8 cellular contexts compared by ENCODE assay signal in genomic region chr20:37528442-37529213, GRCh38. TPM values are rescaled to one million over a fixed set of nuclear protein-coding genes. Genes with fewer than 3 reads are reported as not detected.
DNase-seq lines count a peak whose midpoint lies in the region; ATAC-seq, FAIRE-seq and TF ChIP-seq lines count a peak whose summit lies in the region.

No MANE protein-coding gene starts in this region.

- H3K4me3 ChIP-seq in liver (ENCODE audit: low read depth in 1 of 3, low read length in 3 of 3) (peak overlapping the region; percentile 21 to 98 (median 81)), tibial nerve (peak overlapping the region; percentile 65 to 96 (median 84))

- H3K36me3 ChIP-seq in liver (ENCODE audit: control insufficient read depth in 4 of 4, insufficient read depth in 3 of 4, low read depth in 1 of 4, low read length in 3 of 4) (no peaks in the 10 kb centered on the region), tibial nerve (no peaks in the 10 kb centered on the region)

- peaks cover 2% of the 10 kb centered on the region for H3K27me3 Mint-ChIP-seq in activated naive CD8-positive, alpha-beta T cell treated with anti-CD3 and anti-CD28 coated beads, Interleukin-2, amount 10 ng/mL, durations not matched to agents 7 days and 5 days

- TF ChIP-seq POLR2A in tibial nerve (IDR thresholded peaks at IDR 0.05), result no peak

- peak; percentile 44 for DNase-seq in activated effector memory CD4-positive, alpha-beta T cell treated with anti-CD3 and anti-CD28 coated beads, Interleukin-2, amount 50 U/mL, for 16 hours
- DNase-seq in activated effector memory CD4-positive, alpha-beta T cell treated with Interleukin-2 at 50 U/mL for 16 hours, result no peak
- no peak for DNase-seq in activated naive CD8-positive, alpha-beta T cell treated with anti-CD3 and anti-CD28 coated beads, Interleukin-2, amount 10 ng/mL, durations not matched to agents 7 days and 5 days
- DNase-seq in tibial nerve (ENCODE audit: low spot score in 2 of 2) (no peak), COLO829 (ENCODE audit: low spot score) (no peak), urothelium cell line (ENCODE audit: low spot score) (no peak)

- no peak for TF ChIP-seq EP300 in tibial nerve (IDR thresholded peaks at IDR 0.05)

- H3K9me3 ChIP-seq in liver (ENCODE audit: control insufficient read depth in 4 of 4, low read length in 3 of 4) (no peaks in the 10 kb centered on the region), tibial nerve (no peaks in the 10 kb centered on the region)

- H3K9me3 Mint-ChIP-seq in activated naive CD8-positive, alpha-beta T cell treated with anti-CD3 and anti-CD28 coated beads, Interleukin-2, amount 10 ng/mL, durations not matched to agents 7 days and 5 days, result no peaks in the 10 kb centered on the region

- H3K4me1 ChIP-seq in liver (ENCODE audit: control insufficient read depth in 4 of 4, insufficient read depth in 4 of 4, low read length in 3 of 4), result peaks cover 6 to 36% (median 29%) of the 10 kb centered on the region in 4 donors
- peaks cover 0 to 42% (median 29%) of the 10 kb centered on the region in 4 donors for H3K4me1 ChIP-seq in tibial nerve

- TF ChIP-seq RAD21 in liver (IDR thresholded peaks at IDR 0.05), result no peak

- TF ChIP-seq CTCF in liver (IDR thresholded peaks at IDR 0.05; ENCODE audit: low read depth, low read length, missing input control), result no peak
- no peak for TF ChIP-seq CTCF in tibial nerve (IDR thresholded peaks at IDR 0.05)

- peak overlapping the region; percentile 89 for H3K4me3 Mint-ChIP-seq in activated naive CD8-positive, alpha-beta T cell treated with anti-CD3 and anti-CD28 coated beads, Interleukin-2, amount 10 ng/mL, durations not matched to agents 7 days and 5 days

- peak; percentile 2 for ATAC-seq in activated naive CD8-positive, alpha-beta T cell treated with anti-CD3 and anti-CD28 coated beads, Interleukin-2, amount 10 ng/mL, durations not matched to agents 7 days and 5 days (ENCODE audit: low read depth)
- ATAC-seq in HG03280 (IDR thresholded peaks at IDR 0.05; ENCODE audit: unreplicated experiment), result no peak

- no peaks in the 10 kb centered on the region for H3K36me3 Mint-ChIP-seq in activated naive CD8-positive, alpha-beta T cell treated with anti-CD3 and anti-CD28 coated beads, Interleukin-2, amount 10 ng/mL, durations not matched to agents 7 days and 5 days

- 53% methylated on average over 10 of the region's 10 CpGs for WGBS in liver
- WGBS in tibial nerve, 2 donors, result 36 to 47% methylated on average over 10 of the region's 10 CpGs

- FAIRE-seq in urothelium cell line (lab: Jason Lieb, UNC), result no peak

- H3K9ac ChIP-seq in liver (ENCODE audit: low read depth in 1 of 2, low read length in 2 of 2), result peak overlapping the region; percentile 82 to 97

- H3K4me1 Mint-ChIP-seq in activated naive CD8-positive, alpha-beta T cell treated with anti-CD3 and anti-CD28 coated beads, Interleukin-2, amount 10 ng/mL, durations not matched to agents 7 days and 5 days, result peaks cover 36% of the 10 kb centered on the region

- POLR2A ChIA-PET in activated naive CD8-positive, alpha-beta T cell treated with anti-CD3 and anti-CD28 coated beads, Interleukin-2, amount 10 ng/mL, durations not matched to agents 7 days and 5 days (lab: Charles Lee), result interaction anchor here (0.5 to 1.3 kb wide), 4 partner anchors 149 to 778 kb away, joined by 3 to 4 read pairs (median 3); no protein-coding TSS in a partner anchor

- no peaks in the 10 kb centered on the region for H3K27me3 ChIP-seq in liver (ENCODE audit: control insufficient read depth in 4 of 4, insufficient read depth in 4 of 4, low read length in 3 of 4)
- no peaks in the 10 kb centered on the region for H3K27me3 ChIP-seq in tibial nerve

- H3K27ac Mint-ChIP-seq in activated naive CD8-positive, alpha-beta T cell treated with anti-CD3 and anti-CD28 coated beads, Interleukin-2, amount 10 ng/mL, durations not matched to agents 7 days and 5 days, result peak overlapping the region; percentile 98

- H3K27ac ChIP-seq in liver (ENCODE audit: low read depth in 1 of 2, low read length in 2 of 2) (peak overlapping the region; percentile 98 to 99), tibial nerve (peak overlapping the region in 3 of 4 donors; percentile 91 to 98 (median 96))

TF ChIP-seq in liver, 16 proteins besides CTCF, POLR2A, EP300 and RAD21:
- TF ChIP-seq RXRA (IDR thresholded peaks at IDR 0.05), result no peak
- no peak for TF ChIP-seq GABPA (IDR thresholded peaks at IDR 0.05 in 1 of 2, conservative IDR thresholded peaks at IDR 0.05 in 1 of 2)
- TF ChIP-seq SP1 (IDR thresholded peaks at IDR 0.05), result no peak
- no peak for TF ChIP-seq HNF4A (conservative IDR thresholded peaks at IDR 0.05)
- no peak for TF ChIP-seq FOXA2 (IDR thresholded peaks at IDR 0.05)
- TF ChIP-seq, protein P1, sequence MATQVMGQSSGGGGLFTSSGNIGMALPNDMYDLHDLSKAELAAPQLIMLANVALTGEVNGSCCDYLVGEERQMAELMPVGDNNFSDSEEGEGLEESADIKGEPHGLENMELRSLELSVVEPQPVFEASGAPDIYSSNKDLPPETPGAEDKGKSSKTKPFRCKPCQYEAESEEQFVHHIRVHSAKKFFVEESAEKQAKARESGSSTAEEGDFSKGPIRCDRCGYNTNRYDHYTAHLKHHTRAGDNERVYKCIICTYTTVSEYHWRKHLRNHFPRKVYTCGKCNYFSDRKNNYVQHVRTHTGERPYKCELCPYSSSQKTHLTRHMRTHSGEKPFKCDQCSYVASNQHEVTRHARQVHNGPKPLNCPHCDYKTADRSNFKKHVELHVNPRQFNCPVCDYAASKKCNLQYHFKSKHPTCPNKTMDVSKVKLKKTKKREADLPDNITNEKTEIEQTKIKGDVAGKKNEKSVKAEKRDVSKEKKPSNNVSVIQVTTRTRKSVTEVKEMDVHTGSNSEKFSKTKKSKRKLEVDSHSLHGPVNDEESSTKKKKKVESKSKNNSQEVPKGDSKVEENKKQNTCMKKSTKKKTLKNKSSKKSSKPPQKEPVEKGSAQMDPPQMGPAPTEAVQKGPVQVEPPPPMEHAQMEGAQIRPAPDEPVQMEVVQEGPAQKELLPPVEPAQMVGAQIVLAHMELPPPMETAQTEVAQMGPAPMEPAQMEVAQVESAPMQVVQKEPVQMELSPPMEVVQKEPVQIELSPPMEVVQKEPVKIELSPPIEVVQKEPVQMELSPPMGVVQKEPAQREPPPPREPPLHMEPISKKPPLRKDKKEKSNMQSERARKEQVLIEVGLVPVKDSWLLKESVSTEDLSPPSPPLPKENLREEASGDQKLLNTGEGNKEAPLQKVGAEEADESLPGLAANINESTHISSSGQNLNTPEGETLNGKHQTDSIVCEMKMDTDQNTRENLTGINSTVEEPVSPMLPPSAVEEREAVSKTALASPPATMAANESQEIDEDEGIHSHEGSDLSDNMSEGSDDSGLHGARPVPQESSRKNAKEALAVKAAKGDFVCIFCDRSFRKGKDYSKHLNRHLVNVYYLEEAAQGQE (IDR thresholded peaks at IDR 0.05), result no peak
- TF ChIP-seq, protein P2, sequence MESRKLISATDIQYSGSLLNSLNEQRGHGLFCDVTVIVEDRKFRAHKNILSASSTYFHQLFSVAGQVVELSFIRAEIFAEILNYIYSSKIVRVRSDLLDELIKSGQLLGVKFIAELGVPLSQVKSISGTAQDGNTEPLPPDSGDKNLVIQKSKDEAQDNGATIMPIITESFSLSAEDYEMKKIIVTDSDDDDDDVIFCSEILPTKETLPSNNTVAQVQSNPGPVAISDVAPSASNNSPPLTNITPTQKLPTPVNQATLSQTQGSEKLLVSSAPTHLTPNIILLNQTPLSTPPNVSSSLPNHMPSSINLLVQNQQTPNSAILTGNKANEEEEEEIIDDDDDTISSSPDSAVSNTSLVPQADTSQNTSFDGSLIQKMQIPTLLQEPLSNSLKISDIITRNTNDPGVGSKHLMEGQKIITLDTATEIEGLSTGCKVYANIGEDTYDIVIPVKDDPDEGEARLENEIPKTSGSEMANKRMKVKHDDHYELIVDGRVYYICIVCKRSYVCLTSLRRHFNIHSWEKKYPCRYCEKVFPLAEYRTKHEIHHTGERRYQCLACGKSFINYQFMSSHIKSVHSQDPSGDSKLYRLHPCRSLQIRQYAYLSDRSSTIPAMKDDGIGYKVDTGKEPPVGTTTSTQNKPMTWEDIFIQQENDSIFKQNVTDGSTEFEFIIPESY (IDR thresholded peaks at IDR 0.05), result no peak
- TF ChIP-seq, protein P3, sequence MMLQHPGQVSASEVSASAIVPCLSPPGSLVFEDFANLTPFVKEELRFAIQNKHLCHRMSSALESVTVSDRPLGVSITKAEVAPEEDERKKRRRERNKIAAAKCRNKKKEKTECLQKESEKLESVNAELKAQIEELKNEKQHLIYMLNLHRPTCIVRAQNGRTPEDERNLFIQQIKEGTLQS (IDR thresholded peaks at IDR 0.05), result no peak
- TF ChIP-seq MAX (IDR thresholded peaks at IDR 0.05), result no peak
- TF ChIP-seq TAF1 (conservative IDR thresholded peaks at IDR 0.05), result no peak
- TF ChIP-seq EGR1 (IDR thresholded peaks at IDR 0.05; ENCODE audit: low read depth in 2 of 2), result no peak
- no peak for TF ChIP-seq JUND (IDR thresholded peaks at IDR 0.05)
- no peak for TF ChIP-seq YY1 (IDR thresholded peaks at IDR 0.05)
- TF ChIP-seq NR2F2 (IDR thresholded peaks at IDR 0.05), result no peak
- TF ChIP-seq FOXA1 (IDR thresholded peaks at IDR 0.05), result no peak
- TF ChIP-seq HNF4G (IDR thresholded peaks at IDR 0.05), result no peak

RNA-seq across cellular contexts. Expression of gene BLCAP, which starts 1.0 kb away (rescaled TPM):
- 10 to 100 TPM; 51.0 to 54.6 TPM for total RNA-seq in activated naive CD8-positive, alpha-beta T cell treated with anti-CD3 and anti-CD28 coated beads, Interleukin-2, amount 10 ng/mL, durations not matched to agents 7 days and 5 days
- total RNA-seq in liver (10 to 100 TPM; 12.6 to 46.4 TPM), tibial nerve (10 to 100 TPM; 39.8 to 51.3 (median 48.8) TPM)
- polyA plus RNA-seq in liver, result 10 to 100 TPM; 52.0 to 72.0 TPM

RNA-seq across cellular contexts. Expression of gene NNAT, which starts 7.6 kb away (rescaled TPM):
- under 1 TPM in 1 of 2 experiments, not detected in 1; 0.58 TPM for total RNA-seq in activated naive CD8-positive, alpha-beta T cell treated with anti-CD3 and anti-CD28 coated beads, Interleukin-2, amount 10 ng/mL, durations not matched to agents 7 days and 5 days
- not detected for total RNA-seq in liver
- under 1 TPM; 0.09 to 0.24 TPM for polyA plus RNA-seq in liver
- total RNA-seq in tibial nerve, result 10 to 100 TPM in 1 of 4 donors, 1 to 10 TPM in 3; 2.7 to 12.3 (median 8.4) TPM
